ENCODE assay signal across 14 cellular contexts in genomic region chr17:27535178-27535928, GRCh38.
DNase-seq lines count a peak whose midpoint lies in the region; ATAC-seq, FAIRE-seq and TF ChIP-seq lines count a peak whose summit lies in the region.
"Had no signal": no experiment of that assay in that cellular context is flagged by ENCODE, and none has a peak within 500 bp of the region (broad histone marks: within the 10 kb centered on the region; RNA-seq: fewer than 3 reads in every experiment).

No MANE protein-coding gene starts in this region.

- H3K36me3 ChIP-seq in small intestine (ENCODE audit: control insufficient read depth in 2 of 2, insufficient read depth in 2 of 2, low read length in 2 of 2) (no peaks in the 10 kb centered on the region), kidney (ENCODE audit: control insufficient read depth in 1 of 2, insufficient read depth in 2 of 2, low read length in 2 of 2) (no peaks in the 10 kb centered on the region)

- peak overlapping the region; percentile 73 for H3K27ac Mint-ChIP-seq in WTC11
- H3K27ac Mint-ChIP-seq: activated naive CD4-positive, alpha-beta T cell treated with anti-CD3 and anti-CD28 coated beads for 36 hours; natural killer cell had no signal

- POLR2A ChIA-PET in WTC11 (lab: Charles Lee): no interaction called here

- no peak overlapping the region for H3K4me3 ChIP-seq in small intestine (ENCODE audit: low read depth in 1 of 2, low read length in 2 of 2)
- no peak overlapping the region for H3K4me3 ChIP-seq in kidney (ENCODE audit: low read length in 2 of 2)

- H3K27me3 Mint-ChIP-seq in WTC11 (ENCODE audit: low read depth): no peaks in the 10 kb centered on the region

- TF ChIP-seq CTCF in WTC11 (IDR thresholded peaks at IDR 0.05) (no peak), kidney (IDR thresholded peaks at IDR 0.05; ENCODE audit: borderline replicate concordance, extremely low read depth, insufficient read depth) (no peak)

- WGBS in small intestine, 3 donors: 29 to 63% (median 46%) methylated on average over 12 of the region's 12 CpGs

- H3K9me3 Mint-ChIP-seq in WTC11: no peaks in the 10 kb centered on the region
- H3K9me3 Mint-ChIP-seq: activated naive CD4-positive, alpha-beta T cell treated with anti-CD3 and anti-CD28 coated beads for 36 hours; natural killer cell had no signal

- no peaks in the 10 kb centered on the region for H3K36me3 Mint-ChIP-seq in WTC11
- H3K36me3 Mint-ChIP-seq: natural killer cell had no signal

- H3K27me3 ChIP-seq in small intestine (ENCODE audit: control insufficient read depth in 2 of 2, insufficient read depth in 2 of 2, low read length in 2 of 2): no peaks in the 10 kb centered on the region

- H3K9me3 ChIP-seq in small intestine (ENCODE audit: control insufficient read depth, low read depth) (no peaks in the 10 kb centered on the region), kidney (ENCODE audit: control insufficient read depth in 1 of 2, low read length in 2 of 2) (no peaks in the 10 kb centered on the region)

- H3K9ac ChIP-seq in kidney (ENCODE audit: low read length in 2 of 2): no peak overlapping the region

- peaks cover 7 to 21% of the 10 kb centered on the region in 2 donors for H3K4me1 ChIP-seq in small intestine (ENCODE audit: control insufficient read depth in 2 of 2, insufficient read depth in 1 of 2, low read depth in 1 of 2, low read length in 1 of 2)
- peaks cover 20 to 49% of the 10 kb centered on the region in 2 donors for H3K4me1 ChIP-seq in kidney (ENCODE audit: control insufficient read depth in 1 of 2, insufficient read depth in 1 of 2, low read depth in 1 of 2, low read length in 2 of 2)

- no peak for ATAC-seq in WTC11
- no peak for ATAC-seq in HG02981 (IDR thresholded peaks at IDR 0.05; ENCODE audit: unreplicated experiment)
- no peak for ATAC-seq in HG02623 (IDR thresholded peaks at IDR 0.05; ENCODE audit: unreplicated experiment)
- ATAC-seq: natural killer cell had no signal

- FAIRE-seq in small intestine (lab: Jason Lieb, UNC): no peak
- FAIRE-seq in kidney (lab: Jason Lieb, UNC): no peak
- FAIRE-seq: GM19239 had no signal

- DNase-seq in ELF-1 (ENCODE audit: low read depth, low spot score) (peak; percentile 34), WTC11 (ENCODE audit: low spot score) (no peak), islet precursor cell (peak; percentile 84), small intestine (peak; percentile 92), kidney (no peak), amniotic stem cell (lab: John Stamatoyannopoulos, UW) (no peak)
- DNase-seq: activated naive CD4-positive, alpha-beta T cell treated with anti-CD3 and anti-CD28 coated beads for 36 hours; AML-193; cortex of kidney; DMS79 treated with DMSO at 0.1 percent for 48 hours; natural killer cell had no signal

- intact Hi-C loops in kidney (cut with DNase I): no loop called here

- peak overlapping the region; percentile 70 to 84 for H3K27ac ChIP-seq in small intestine (ENCODE audit: low read depth in 1 of 2, low read length in 1 of 2)
- H3K27ac ChIP-seq in kidney (ENCODE audit: low read depth in 2 of 2, low read length in 2 of 2): no peak overlapping the region

- CTCF ChIA-PET in WTC11 (lab: Charles Lee): interaction anchor here (0.7 to 3.5 kb wide), 16 partner anchors 11 to 186 kb away, joined by 3 to 19 read pairs (median 4); no protein-coding TSS in a partner anchor

- no peak overlapping the region for H3K4me3 Mint-ChIP-seq in WTC11
- H3K4me3 Mint-ChIP-seq: activated naive CD4-positive, alpha-beta T cell treated with anti-CD3 and anti-CD28 coated beads for 36 hours; natural killer cell had no signal

- peaks cover 54% of the 10 kb centered on the region for H3K4me1 Mint-ChIP-seq in WTC11

TF ChIP-seq in WTC11, 78 proteins besides CTCF, POLR2A, EP300 and RAD21 (continues in another document):
- no peak for TF ChIP-seq ZNF532 (CRISPR knock-in tag; IDR thresholded peaks at IDR 0.05; ENCODE audit: borderline replicate concordance)
- TF ChIP-seq, protein P1, sequence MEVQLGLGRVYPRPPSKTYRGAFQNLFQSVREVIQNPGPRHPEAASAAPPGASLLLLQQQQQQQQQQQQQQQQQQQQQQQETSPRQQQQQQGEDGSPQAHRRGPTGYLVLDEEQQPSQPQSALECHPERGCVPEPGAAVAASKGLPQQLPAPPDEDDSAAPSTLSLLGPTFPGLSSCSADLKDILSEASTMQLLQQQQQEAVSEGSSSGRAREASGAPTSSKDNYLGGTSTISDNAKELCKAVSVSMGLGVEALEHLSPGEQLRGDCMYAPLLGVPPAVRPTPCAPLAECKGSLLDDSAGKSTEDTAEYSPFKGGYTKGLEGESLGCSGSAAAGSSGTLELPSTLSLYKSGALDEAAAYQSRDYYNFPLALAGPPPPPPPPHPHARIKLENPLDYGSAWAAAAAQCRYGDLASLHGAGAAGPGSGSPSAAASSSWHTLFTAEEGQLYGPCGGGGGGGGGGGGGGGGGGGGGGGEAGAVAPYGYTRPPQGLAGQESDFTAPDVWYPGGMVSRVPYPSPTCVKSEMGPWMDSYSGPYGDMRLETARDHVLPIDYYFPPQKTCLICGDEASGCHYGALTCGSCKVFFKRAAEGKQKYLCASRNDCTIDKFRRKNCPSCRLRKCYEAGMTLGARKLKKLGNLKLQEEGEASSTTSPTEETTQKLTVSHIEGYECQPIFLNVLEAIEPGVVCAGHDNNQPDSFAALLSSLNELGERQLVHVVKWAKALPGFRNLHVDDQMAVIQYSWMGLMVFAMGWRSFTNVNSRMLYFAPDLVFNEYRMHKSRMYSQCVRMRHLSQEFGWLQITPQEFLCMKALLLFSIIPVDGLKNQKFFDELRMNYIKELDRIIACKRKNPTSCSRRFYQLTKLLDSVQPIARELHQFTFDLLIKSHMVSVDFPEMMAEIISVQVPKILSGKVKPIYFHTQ (CRISPR knock-in tag; IDR thresholded peaks at IDR 0.05): no peak
- TF ChIP-seq, protein P2, sequence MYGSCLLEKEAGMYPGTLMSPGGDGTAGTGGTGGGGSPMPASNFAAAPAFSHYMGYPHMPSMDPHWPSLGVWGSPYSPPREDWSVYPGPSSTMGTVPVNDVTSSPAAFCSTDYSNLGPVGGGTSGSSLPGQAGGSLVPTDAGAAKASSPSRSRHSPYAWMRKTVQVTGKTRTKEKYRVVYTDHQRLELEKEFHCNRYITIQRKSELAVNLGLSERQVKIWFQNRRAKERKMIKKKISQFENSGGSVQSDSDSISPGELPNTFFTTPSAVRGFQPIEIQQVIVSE (CRISPR knock-in tag; IDR thresholded peaks at IDR 0.05; ENCODE audit: borderline replicate concordance): no peak
- TF ChIP-seq ZNF423 (CRISPR knock-in tag; IDR thresholded peaks at IDR 0.05): no peak
- TF ChIP-seq NR2C2 (CRISPR knock-in tag; IDR thresholded peaks at IDR 0.05): no peak
- TF ChIP-seq, protein P3, sequence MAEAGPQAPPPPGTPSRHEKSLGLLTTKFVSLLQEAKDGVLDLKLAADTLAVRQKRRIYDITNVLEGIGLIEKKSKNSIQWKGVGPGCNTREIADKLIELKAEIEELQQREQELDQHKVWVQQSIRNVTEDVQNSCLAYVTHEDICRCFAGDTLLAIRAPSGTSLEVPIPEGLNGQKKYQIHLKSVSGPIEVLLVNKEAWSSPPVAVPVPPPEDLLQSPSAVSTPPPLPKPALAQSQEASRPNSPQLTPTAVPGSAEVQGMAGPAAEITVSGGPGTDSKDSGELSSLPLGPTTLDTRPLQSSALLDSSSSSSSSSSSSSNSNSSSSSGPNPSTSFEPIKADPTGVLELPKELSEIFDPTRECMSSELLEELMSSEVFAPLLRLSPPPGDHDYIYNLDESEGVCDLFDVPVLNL (CRISPR knock-in tag; IDR thresholded peaks at IDR 0.05; ENCODE audit: borderline replicate concordance, low read depth): no peak
- no peak for TF ChIP-seq TEAD4 (CRISPR knock-in tag; IDR thresholded peaks at IDR 0.05)

Comparison
In these comparisons a context has a peak if more than half of its experiments do, and no peak if none do; other contexts are left out.
1. DNase-seq: peak in ELF-1 (single experiment), islet precursor cell (single experiment) and small intestine (single experiment); none in WTC11 (single experiment), kidney (single experiment) and amniotic stem cell (single experiment).
2. H3K27ac ChIP-seq: peak in small intestine (2 of 2); none in kidney (0 of 2).